In the genomic region with DNA sequence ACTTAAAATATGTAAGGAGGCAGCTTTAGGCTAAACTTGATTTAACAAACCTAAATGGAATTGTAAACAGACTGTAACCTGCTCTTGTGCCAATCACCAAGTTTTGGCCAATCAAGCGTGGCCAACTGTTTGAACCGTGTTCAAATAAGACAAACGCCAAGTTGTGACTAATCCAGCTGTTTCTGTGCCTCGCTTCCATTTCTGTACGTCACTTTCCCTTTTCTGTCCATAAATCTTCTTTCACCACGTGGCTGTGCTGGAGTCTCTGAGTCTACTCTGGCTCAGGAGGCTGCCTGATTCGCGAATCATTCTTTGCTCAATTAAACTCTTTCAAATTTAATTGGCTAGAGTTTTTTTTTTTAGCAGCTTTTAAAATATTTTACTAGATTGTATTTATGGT, we compare ENCODE assay signal across 1 cellular context.
TF ChIP-seq lines count a peak whose summit lies in the region.

No MANE protein-coding gene starts in this region.

TF ChIP-seq in H1, 55 proteins besides CTCF, POLR2A, EP300 and RAD21 (continued from another document):
- TF ChIP-seq NRF1 (IDR thresholded peaks at IDR 0.05; ENCODE audit: low read depth, low read length) (no peak), RNF2 (IDR thresholded peaks at IDR 0.05; ENCODE audit: borderline replicate concordance, low read depth, low read length, missing control alignments, poor library complexity, severe bottlenecking) (no peak)
